Comparison of ENCODE assay signal across 9 cellular contexts in genomic region chr2:25253153-25253617, GRCh38.
DNase-seq lines count a peak whose midpoint lies in the region; ATAC-seq and TF ChIP-seq lines count a peak whose summit lies in the region.
"Had no signal": no experiment of that assay in that cellular context is flagged by ENCODE, and none has a peak within 500 bp of the region (broad histone marks: within the 10 kb centered on the region; RNA-seq: fewer than 3 reads in every experiment).

No MANE protein-coding gene starts in this region.

- peaks cover 0 to 36% (median 25%) of the 10 kb centered on the region in 4 donors for H3K4me1 ChIP-seq in tibial artery

- ATAC-seq in activated T-cell treated with anti-CD3 and anti-CD28 coated beads, Interleukin-2, amount 50 U/mL, for 72 hours (replicated peaks in 1 of 2), result no peak

- intact Hi-C loops in tibial artery (cut with DNase I; ENCODE audit: low total_unique reads), result no loop called here

- no peaks in the 10 kb centered on the region for H3K9me3 ChIP-seq in tibial artery

- peaks cover 54% of the 10 kb centered on the region for H3K4me1 Mint-ChIP-seq in activated T-cell treated with anti-CD3 and anti-CD28 coated beads, Interleukin-2, amount 50 U/mL, for 72 hours (ENCODE audit: low read depth)
- H3K4me1 Mint-ChIP-seq in brain (peaks cover 83% of the 10 kb centered on the region), mesothelial cell of epicardium (peaks cover 31% of the 10 kb centered on the region)

- TF ChIP-seq CTCF in brain (conservative IDR thresholded peaks at IDR 0.05) (no peak), mesothelial cell of epicardium (IDR thresholded peaks at IDR 0.05; ENCODE audit: unreplicated experiment) (no peak), tibial artery (IDR thresholded peaks at IDR 0.05) (no peak), GM20000 (IDR thresholded peaks at IDR 0.05; ENCODE audit: extremely low read depth, missing control alignments) (no peak)

- H3K27ac ChIP-seq in tibial artery, result peak overlapping the region; percentile 73 to 78

- no peaks in the 10 kb centered on the region for H3K9me3 Mint-ChIP-seq in activated T-cell treated with anti-CD3 and anti-CD28 coated beads, Interleukin-2, amount 50 U/mL, for 72 hours
- H3K9me3 Mint-ChIP-seq in brain (no peaks in the 10 kb centered on the region), mesothelial cell of epicardium (no peaks in the 10 kb centered on the region)

- peaks cover 0 to 27% (median 14%) of the 10 kb centered on the region in 3 donors for H3K36me3 ChIP-seq in tibial artery

- no peaks in the 10 kb centered on the region for H3K27me3 ChIP-seq in tibial artery

- no peaks in the 10 kb centered on the region for H3K27me3 Mint-ChIP-seq in activated T-cell treated with anti-CD3 and anti-CD28 coated beads, Interleukin-2, amount 50 U/mL, for 72 hours (ENCODE audit: low read depth)
- H3K27me3 Mint-ChIP-seq in brain, result peaks cover 7% of the 10 kb centered on the region
- H3K27me3 Mint-ChIP-seq in mesothelial cell of epicardium (ENCODE audit: low read depth), result no peaks in the 10 kb centered on the region

- H3K4me3 Mint-ChIP-seq in activated T-cell treated with anti-CD3 and anti-CD28 coated beads, Interleukin-2, amount 50 U/mL, for 72 hours, result peak overlapping the region; percentile 59 to 64
- peak overlapping the region; percentile 78 to 84 (median 81) for H3K4me3 Mint-ChIP-seq in brain
- peak overlapping the region; percentile 68 for H3K4me3 Mint-ChIP-seq in mesothelial cell of epicardium

- peak overlapping the region; percentile 67 to 79 for H3K4me3 ChIP-seq in tibial artery

- no peak for DNase-seq in activated T-cell treated with anti-CD3 and anti-CD28 coated beads, Interleukin-2, amount 50 U/mL, for 72 hours
- no peak for DNase-seq in activated T-cell treated with anti-CD3 and anti-CD28 coated beads, Interleukin-2, amount 50 U/mL, for 1 hour
- DNase-seq in mesothelial cell of epicardium (ENCODE audit: low spot score in 2 of 2, unreplicated experiment in 2 of 2) (no peak), tibial artery (no peak), D341Med (ENCODE audit: low spot score) (no peak), GM20000 (ENCODE audit: low spot score) (no peak), hepatic stellate cell (ENCODE audit: low spot score) (no peak)
- DNase-seq: stimulated activated CD4-positive, alpha-beta T cell treated with anti-CD3 and anti-CD28 coated beads, Interleukin-12 subunit alpha, Interleukin-12 subunit beta, amount 100 ng/mL, for 4 hours had no signal

- H3K27ac Mint-ChIP-seq in activated T-cell treated with anti-CD3 and anti-CD28 coated beads, Interleukin-2, amount 50 U/mL, for 72 hours, result peak overlapping the region; percentile 52
- H3K27ac Mint-ChIP-seq in brain (peak overlapping the region; percentile 66 to 98 (median 87)), mesothelial cell of epicardium (peak overlapping the region; percentile 97)

- peaks cover 7 to 27% of the 10 kb centered on the region in 2 donors for H3K36me3 Mint-ChIP-seq in activated T-cell treated with anti-CD3 and anti-CD28 coated beads, Interleukin-2, amount 50 U/mL, for 72 hours (ENCODE audit: insufficient read depth in 2 of 2)
- H3K36me3 Mint-ChIP-seq in brain (peaks cover 44% of the 10 kb centered on the region), mesothelial cell of epicardium (peaks cover 34% of the 10 kb centered on the region)
